ENCODE assay signal across 11 cellular contexts in genomic region chr12:76081909-76082308, GRCh38. TPM values are rescaled to one million over a fixed set of nuclear protein-coding genes. Genes with fewer than 3 reads are reported as not detected.
DNase-seq lines count a peak whose midpoint lies in the region; ATAC-seq and TF ChIP-seq lines count a peak whose summit lies in the region.
"Had no signal": no experiment of that assay in that cellular context is flagged by ENCODE, and none has a peak within 500 bp of the region (broad histone marks: within the 10 kb centered on the region; RNA-seq: fewer than 3 reads in every experiment).

No MANE protein-coding gene starts in this region.

- H3K4me3 ChIP-seq in SK-N-MC (peak overlapping the region; percentile 96), fibroblast of lung (replicated peaks in 1 of 4; ENCODE audit: control extremely low read depth in 1 of 4, insufficient read depth in 1 of 4, low read depth in 3 of 4, low read length in 4 of 4) (peak overlapping the region in 3 of 4 experiments; percentile 5 to 97 (median 85)), HAP-1 (no peak overlapping the region)

- no peak for ATAC-seq in stimulated activated naive B cell treated with anti-CD40 and anti-IgM and Interleukin-4, amounts not matched to agents 10 μg/mL and 1 μg/mL and 100 μg/mL, for 72 hours (replicated peaks)
- no peak for ATAC-seq in HG03039 (IDR thresholded peaks at IDR 0.05; ENCODE audit: unreplicated experiment)
- ATAC-seq: Right ventricle myocardium inferior had no signal

- no peak overlapping the region for H2AFZ ChIP-seq in fibroblast of lung (ENCODE audit: low read length)

- no peak for TF ChIP-seq CTCF in fibroblast of lung (conservative IDR thresholded peaks at IDR 0.05 in 1 of 2, IDR thresholded peaks at IDR 0.05 in 1 of 2; ENCODE audit: low read depth in 1 of 2, low read length in 2 of 2)

- H3K4me2 ChIP-seq in fibroblast of lung (ENCODE audit: extremely low read depth, insufficient read depth, low read length) = peak overlapping the region; percentile 73

- H3K79me2 ChIP-seq in fibroblast of lung (ENCODE audit: control insufficient read depth, insufficient read depth, low read length) = peaks cover 74% of the 10 kb centered on the region

- H3K4me1 ChIP-seq in fibroblast of lung (ENCODE audit: control insufficient read depth, extremely low read depth, insufficient read depth, low read length) (peaks cover 8% of the 10 kb centered on the region), HAP-1 (peaks cover 18% of the 10 kb centered on the region)

- H3K27ac ChIP-seq in SK-N-MC (no peak overlapping the region), fibroblast of lung (ENCODE audit: insufficient read depth, low read length) (no peak overlapping the region)
- H3K27ac ChIP-seq: brain microvascular endothelial cell, C4-2B had no signal

- H3K27me3 ChIP-seq in fibroblast of lung (ENCODE audit: control insufficient read depth, insufficient read depth, low read length) = no peaks in the 10 kb centered on the region
- no peaks in the 10 kb centered on the region for H3K27me3 ChIP-seq in HAP-1 (ENCODE audit: low read depth)
- H3K27me3 ChIP-seq: brain microvascular endothelial cell had no signal

- H3K27ac Mint-ChIP-seq in activated naive CD4-positive, alpha-beta T cell treated with anti-CD3 and anti-CD28 coated beads, Interleukin-2, amount 50 U/mL, for 24 hours = peak overlapping the region; percentile 63
- no peak overlapping the region for H3K27ac Mint-ChIP-seq in stimulated activated naive B cell treated with anti-CD40 and anti-IgM and Interleukin-4, amounts not matched to agents 10 μg/mL and 1 μg/mL and 100 μg/mL, for 72 hours

- DNase-seq in activated naive CD4-positive, alpha-beta T cell treated with anti-CD3 and anti-CD28 coated beads, Interleukin-2, amount 50 U/mL, for 16 hours = no peak
- DNase-seq in SK-N-MC (ENCODE audit: low read depth, low spot score) (no peak), fibroblast of lung (ENCODE audit: low read depth in 2 of 2) (no peak), HAP-1 (ENCODE audit: low spot score in 2 of 2) (no peak), LoVo (ENCODE audit: low spot score) (no peak)
- no peak for DNase-seq in stimulated activated naive B cell treated with anti-CD40 and anti-IgM and Interleukin-4, amounts not matched to agents 10 μg/mL and 1 μg/mL and 100 μg/mL, for 72 hours
- DNase-seq: brain microvascular endothelial cell had no signal

- peak overlapping the region; percentile 97 for H3K4me3 Mint-ChIP-seq in activated naive CD4-positive, alpha-beta T cell treated with anti-CD3 and anti-CD28 coated beads, Interleukin-2, amount 50 U/mL, for 24 hours
- peak overlapping the region; percentile 14 to 23 for H3K4me3 Mint-ChIP-seq in stimulated activated naive B cell treated with anti-CD40 and anti-IgM and Interleukin-4, amounts not matched to agents 10 μg/mL and 1 μg/mL and 100 μg/mL, for 72 hours

- no peaks in the 10 kb centered on the region for H3K27me3 Mint-ChIP-seq in activated naive CD4-positive, alpha-beta T cell treated with anti-CD3 and anti-CD28 coated beads, Interleukin-2, amount 50 U/mL, for 24 hours
- H3K27me3 Mint-ChIP-seq in stimulated activated naive B cell treated with anti-CD40 and anti-IgM and Interleukin-4, amounts not matched to agents 10 μg/mL and 1 μg/mL and 100 μg/mL, for 72 hours = no peaks in the 10 kb centered on the region

- H4K20me1 ChIP-seq in fibroblast of lung (ENCODE audit: control insufficient read depth, extremely low read depth, insufficient read depth, low read length) = no peaks in the 10 kb centered on the region

- H3K9me3 ChIP-seq in SK-N-MC (ENCODE audit: low read depth, low read length) (peaks cover 39% of the 10 kb centered on the region), fibroblast of lung (ENCODE audit: control insufficient read depth, insufficient read depth, low read depth, low read length) (no peaks in the 10 kb centered on the region), HAP-1 (peaks cover 5% of the 10 kb centered on the region; the same call in 1 of the 2 replicates)

- H3K9ac ChIP-seq in SK-N-MC (ENCODE audit: insufficient read length) (no peak overlapping the region), fibroblast of lung (ENCODE audit: insufficient read depth, low read length) (no peak overlapping the region)

- peaks cover 40% of the 10 kb centered on the region for H3K36me3 Mint-ChIP-seq in activated naive CD4-positive, alpha-beta T cell treated with anti-CD3 and anti-CD28 coated beads, Interleukin-2, amount 50 U/mL, for 24 hours
- peaks cover 30 to 39% of the 10 kb centered on the region in 2 donors for H3K36me3 Mint-ChIP-seq in stimulated activated naive B cell treated with anti-CD40 and anti-IgM and Interleukin-4, amounts not matched to agents 10 μg/mL and 1 μg/mL and 100 μg/mL, for 72 hours

- in situ Hi-C loops in HAP-1 (cut with MboI; ENCODE audit: low sequenced_read_pairs) = no loop called here

- H3K9me3 Mint-ChIP-seq in activated naive CD4-positive, alpha-beta T cell treated with anti-CD3 and anti-CD28 coated beads, Interleukin-2, amount 50 U/mL, for 24 hours = no peaks in the 10 kb centered on the region
- H3K9me3 Mint-ChIP-seq in stimulated activated naive B cell treated with anti-CD40 and anti-IgM and Interleukin-4, amounts not matched to agents 10 μg/mL and 1 μg/mL and 100 μg/mL, for 72 hours = peaks cover 0 to 1% of the 10 kb centered on the region in 2 donors

- H3K36me3 ChIP-seq in SK-N-MC (ENCODE audit: insufficient read depth, low read length) (peaks cover 61% of the 10 kb centered on the region), fibroblast of lung (ENCODE audit: control insufficient read depth, insufficient read depth, low read length) (no peaks in the 10 kb centered on the region), HAP-1 (replicated peaks) (peaks cover 10% of the 10 kb centered on the region)

- peaks cover 66% of the 10 kb centered on the region for H3K4me1 Mint-ChIP-seq in activated naive CD4-positive, alpha-beta T cell treated with anti-CD3 and anti-CD28 coated beads, Interleukin-2, amount 50 U/mL, for 24 hours
- H3K4me1 Mint-ChIP-seq in stimulated activated naive B cell treated with anti-CD40 and anti-IgM and Interleukin-4, amounts not matched to agents 10 μg/mL and 1 μg/mL and 100 μg/mL, for 72 hours = peaks cover 40 to 66% of the 10 kb centered on the region in 2 donors

RNA-seq across cellular contexts. Expression of gene NAP1L1, which starts 2.6 kb away (rescaled TPM):
- total RNA-seq in fibroblast of lung = 275 and 299 TPM in 2 replicates
- polyA plus RNA-seq in fibroblast of lung = 574 and 695 TPM in 2 replicates
- polyA plus RNA-seq in fibroblast of lung (2012) = 533 and 666 TPM in 2 replicates
- polyA minus RNA-seq in fibroblast of lung (ENCODE audit: low replicate concordance) = 9.2 and 16.5 TPM in 2 replicates

RNA-seq across cellular contexts. Expression of gene PHLDA1, which starts 50.3 kb away (rescaled TPM):
- 127 and 252 TPM in 2 replicates for total RNA-seq in fibroblast of lung
- 48.1 and 125 TPM in 2 replicates for polyA plus RNA-seq in fibroblast of lung
- 50.4 and 127 TPM in 2 replicates for polyA plus RNA-seq in fibroblast of lung (2012)
- polyA minus RNA-seq in fibroblast of lung (ENCODE audit: low replicate concordance) = 22.8 and 76.1 TPM in 2 replicates
